Comparison of ENCODE assay signal across 33 cellular contexts in the genomic region with DNA sequence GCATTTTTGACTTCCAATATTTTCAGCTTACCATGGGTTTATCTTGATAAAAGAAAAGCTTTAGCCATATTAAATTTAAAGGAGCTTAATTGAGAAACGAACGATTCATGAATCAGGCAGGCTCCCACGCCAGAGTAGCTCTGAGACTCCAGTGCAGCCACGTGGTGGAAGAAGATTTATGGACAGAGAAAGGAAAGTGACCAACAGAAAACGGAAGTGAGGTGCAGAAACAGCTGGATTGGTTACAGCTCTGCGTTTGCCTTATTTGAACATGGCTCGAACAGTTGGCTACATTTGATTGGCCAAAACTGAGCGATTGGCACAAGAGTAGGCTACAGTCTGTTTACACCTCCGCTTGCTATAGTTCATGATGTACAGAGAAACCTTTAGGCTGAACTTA.
"Had no signal": no experiment of that assay in that cellular context is flagged by ENCODE, and none has a peak within 500 bp of the region (broad histone marks: within the 10 kb centered on the region; RNA-seq: fewer than 3 reads in every experiment).

No MANE protein-coding gene starts in this region.

- H3K4me3 ChIP-seq: MG63 had no signal

- FAIRE-seq: bronchial epithelial cell, RCC 7860, TTC549 had no signal

- DNase-seq: activated CD4-positive, alpha-beta memory T cell treated with anti-CD3 and anti-CD28 coated beads for 36 hours; activated CD4-positive, alpha-beta T cell treated with anti-CD3 and anti-CD28 coated beads for 4 hours; activated CD4-positive, alpha-beta T cell treated with anti-CD3 and anti-CD28 coated beads, Interleukin-2, amount 50 U/mL, for 1 hour; activated CD4-positive, CD25-positive, alpha-beta regulatory T cell treated with anti-CD3 and anti-CD28 coated beads, Interleukin-2, amount 50 U/mL, for 72 hours; activated CD8-positive, alpha-beta memory T cell treated with anti-CD3 and anti-CD28 coated beads, Interleukin-2, amount 50 U/mL, for 4 hours; activated effector memory CD4-positive, alpha-beta T cell treated with Interleukin-2 at 50 U/mL for 16 hours; activated naive CD4-positive, alpha-beta T cell treated with anti-CD3 and anti-CD28 coated beads, Interleukin-2, amount 10 ng/mL, durations not matched to agents 7 days and 5 days; activated naive CD8-positive, alpha-beta T cell treated with anti-CD3 and anti-CD28 coated beads, Interleukin-2, amount 50 U/mL, for 24 hours; activated T-cell treated with anti-CD3 and anti-CD28 coated beads for 4 hours; activated T-cell treated with anti-CD3 and anti-CD28 coated beads, Interleukin-2, amount 50 U/mL, for 4 hours; anterior cingulate cortex; caudate nucleus; cerebellar nuclear complex; Karpas-422; KBM-7; MG63; NCI-H1048; NCI-H1105 treated with DMSO at 0.1 percent for 48 hours; NCI-H1436; NCI-H1694 treated with DMSO at 0.1 percent for 48 hours; NCI-H2029; NCI-H345; NCI-H524 treated with DMSO at 0.1 percent for 48 hours; PC-3; Right ventricle myocardium superior; SK-N-SH; T-cell; T-helper 17 cell; T1000 had no signal

- H3K36me3 ChIP-seq: MG63 had no signal

- H3K9me2 ChIP-seq: SK-N-SH had no signal

- H3K9ac ChIP-seq: SK-N-SH had no signal

- H3K27me3 ChIP-seq: MG63 had no signal

- ATAC-seq: activated naive CD8-positive, alpha-beta T cell treated with anti-CD3 and anti-CD28 coated beads, Interleukin-2, amount 50 U/mL, for 24 hours; activated T-cell treated with anti-CD3 and anti-CD28 coated beads, Interleukin-2, amount 50 U/mL, for 4 hours; PC-3; T-cell; T-helper 17 cell; WTC11 had no signal

- H3K9me3 ChIP-seq: MG63, SK-N-SH had no signal

- H3K4me2 ChIP-seq: SK-N-SH had no signal
